In genomic region chr21:44623575-44623974, GRCh38 we compare ENCODE assay signal across 2 cellular contexts.
A peak's percentile ranks its signal among the peaks of the same experiment; 100 is the strongest.
TF ChIP-seq lines count a peak whose summit lies in the region.

No MANE protein-coding gene starts in this region.

TF ChIP-seq in HCT116, 20 proteins besides CTCF, POLR2A, EP300 and RAD21:
- TF ChIP-seq ZBTB33 (IDR thresholded peaks at IDR 0.05; ENCODE audit: extremely low read depth, insufficient replicate concordance, low read length) (no peak), ELF1 (IDR thresholded peaks at IDR 0.05; ENCODE audit: borderline replicate concordance, low read depth) (no peak), CBX3 (IDR thresholded peaks at IDR 0.05; ENCODE audit: low read depth) (0 out of 2 replicates have a peak, but pooled peaks have one; percentile 17), TCF7L2 (IDR thresholded peaks at IDR 0.05; ENCODE audit: borderline replicate concordance, extremely low read depth, insufficient read depth, insufficient read length) (no peak)

TF ChIP-seq in K562, 482 proteins besides CTCF, POLR2A, EP300 and RAD21:
- peak; percentile 18 for TF ChIP-seq ZNF280A (IDR thresholded peaks at IDR 0.05; ENCODE audit: low read depth, partially characterized antibody)
- no peak for TF ChIP-seq FOXK1 (CRISPR knock-in tag; IDR thresholded peaks at IDR 0.05; ENCODE audit: borderline replicate concordance)
- no peak for TF ChIP-seq ASH1L (IDR thresholded peaks at IDR 0.05; ENCODE audit: borderline replicate concordance, low read depth, partially characterized antibody)
- TF ChIP-seq ZBTB17 (CRISPR knock-in tag; IDR thresholded peaks at IDR 0.05), result no peak
- TF ChIP-seq TRIM28 (IDR thresholded peaks at IDR 0.05), result peak; percentile 96
- TF ChIP-seq ZNF512 (tag; IDR thresholded peaks at IDR 0.05), result 0 out of 2 replicates have a peak, but pooled peaks have one; percentile 26
- 0 out of 2 replicates have a peak, but pooled peaks have one; percentile 66 for TF ChIP-seq CBX5 (IDR thresholded peaks at IDR 0.05; ENCODE audit: borderline replicate concordance, low read depth)
- TF ChIP-seq CBX3 (IDR thresholded peaks at IDR 0.05; ENCODE audit: borderline replicate concordance in 1 of 2, low read length in 2 of 2), result peak in 1 of 2 experiments; percentile 86; a peak in 2 of 3 replicates
